16 cellular contexts compared by ENCODE assay signal in genomic region chr2:84847326-84848050, GRCh38. TPM values are rescaled to one million over a fixed set of nuclear protein-coding genes. Genes with fewer than 3 reads are reported as not detected.
DNase-seq lines count a peak whose midpoint lies in the region; ATAC-seq and TF ChIP-seq lines count a peak whose summit lies in the region.
"Had no signal": no experiment of that assay in that cellular context is flagged by ENCODE, and none has a peak within 500 bp of the region (broad histone marks: within the 10 kb centered on the region; RNA-seq: fewer than 3 reads in every experiment).

No MANE protein-coding gene starts in this region.

- peak overlapping the region; percentile 85 to 98 (median 94) for H3K27ac Mint-ChIP-seq in CD8-positive, alpha-beta memory T cell
- H3K27ac Mint-ChIP-seq in T-helper 2 cell treated with Interferon-gamma antibody and Interleukin-4, amounts not matched to agents 5 μg/mL and 100 μg/mL, for 36 hours, result peak overlapping the region; percentile 88

- peaks cover 85 to 96% (median 96%) of the 10 kb centered on the region in 3 donors for H3K4me1 Mint-ChIP-seq in CD8-positive, alpha-beta memory T cell
- peaks cover 77% of the 10 kb centered on the region for H3K4me1 Mint-ChIP-seq in T-helper 2 cell treated with Interferon-gamma antibody and Interleukin-4, amounts not matched to agents 5 μg/mL and 100 μg/mL, for 36 hours (ENCODE audit: low read depth)

- H3K36me3 ChIP-seq in CD8-positive, alpha-beta memory T cell (ENCODE audit: insufficient read depth, low read length), result no peaks in the 10 kb centered on the region
- no peaks in the 10 kb centered on the region for H3K36me3 ChIP-seq in suprapubic skin

- POLR2A ChIA-PET in CD8-positive, alpha-beta memory T cell (lab: Charles Lee), result no interaction called here

- peak overlapping the region in 6 of 7 donors; percentile 8 to 75 (median 69) for H3K4me3 Mint-ChIP-seq in CD8-positive, alpha-beta memory T cell
- peak overlapping the region; percentile 61 for H3K4me3 Mint-ChIP-seq in T-helper 2 cell treated with Interferon-gamma antibody and Interleukin-4, amounts not matched to agents 5 μg/mL and 100 μg/mL, for 36 hours

- intact Hi-C loops in sciatic nerve (cut with DNase I), result no loop called here

- DNase-seq in CD8-positive, alpha-beta memory T cell, result no peak
- DNase-seq in T-helper 2 cell treated with Interferon-gamma antibody and Interleukin-4, amounts not matched to agents 5 μg/mL and 100 μg/mL, for 36 hours (ENCODE audit: low spot score), result no peak
- DNase-seq in sciatic nerve (ENCODE audit: low spot score) (peak; percentile 30), NCI-H2107 treated with DMSO at 0.1 percent for 48 hours (lab: John Stamatoyannopoulos, UW; ENCODE audit: unreplicated experiment) (no peak), suprapubic skin (ENCODE audit: low spot score in 2 of 2) (no peak)
- DNase-seq in activated effector memory CD4-positive, alpha-beta T cell treated with anti-CD3 and anti-CD28 coated beads, Interleukin-2, amount 50 U/mL, for 16 hours, result no peak
- DNase-seq: NCI-H1417 treated with DMSO at 0.1 percent for 48 hours, NCI-H446 treated with DMSO at 0.1 percent for 48 hours, testis had no signal

- 78% methylated on average over 5 of the region's 5 CpGs for WGBS in suprapubic skin

- peak overlapping the region; percentile 12 for H3K27ac ChIP-seq in CD8-positive, alpha-beta memory T cell (ENCODE audit: low read depth, low read length)
- H3K27ac ChIP-seq in cingulate gyrus (ENCODE audit: low read depth, low read length), result peak overlapping the region; percentile 4
- no peak overlapping the region for H3K27ac ChIP-seq in suprapubic skin
- H3K27ac ChIP-seq: epithelial cell of prostate, hepatocyte, HL-60, KMS-11, SK-N-MC, testis, VCaP had no signal

- H3K9me3 ChIP-seq in CD8-positive, alpha-beta memory T cell (ENCODE audit: low read length), result no peaks in the 10 kb centered on the region
- H3K9me3 ChIP-seq in suprapubic skin, result no peaks in the 10 kb centered on the region
- H3K9me3 ChIP-seq: testis had no signal

- no peaks in the 10 kb centered on the region for H3K27me3 Mint-ChIP-seq in CD8-positive, alpha-beta memory T cell
- no peaks in the 10 kb centered on the region for H3K27me3 Mint-ChIP-seq in T-helper 2 cell treated with Interferon-gamma antibody and Interleukin-4, amounts not matched to agents 5 μg/mL and 100 μg/mL, for 36 hours (ENCODE audit: low read depth)

- no peak for ATAC-seq in sciatic nerve

- TF ChIP-seq POLR2A in suprapubic skin (IDR thresholded peaks at IDR 0.05), result no peak

- no peak for TF ChIP-seq EP300 in suprapubic skin (IDR thresholded peaks at IDR 0.05)

- CTCF ChIA-PET in CD8-positive, alpha-beta memory T cell (lab: Charles Lee), result interaction anchor here (1.4 to 7.6 kb wide), 8 partner anchors 10 to 106 kb away, joined by 4 to 44 read pairs (median 6); no protein-coding TSS in a partner anchor

- peaks cover 11 to 15% (median 14%) of the 10 kb centered on the region in 3 donors for H3K36me3 Mint-ChIP-seq in CD8-positive, alpha-beta memory T cell
- peaks cover 58% of the 10 kb centered on the region for H3K36me3 Mint-ChIP-seq in T-helper 2 cell treated with Interferon-gamma antibody and Interleukin-4, amounts not matched to agents 5 μg/mL and 100 μg/mL, for 36 hours (ENCODE audit: low read depth)

- no peaks in the 10 kb centered on the region for H3K9me3 Mint-ChIP-seq in CD8-positive, alpha-beta memory T cell
- H3K9me3 Mint-ChIP-seq in T-helper 2 cell treated with Interferon-gamma antibody and Interleukin-4, amounts not matched to agents 5 μg/mL and 100 μg/mL, for 36 hours, result peaks cover 6% of the 10 kb centered on the region

- peak overlapping the region; percentile 39 for H3K4me3 ChIP-seq in CD8-positive, alpha-beta memory T cell (ENCODE audit: low read length)
- no peak overlapping the region for H3K4me3 ChIP-seq in suprapubic skin
- H3K4me3 ChIP-seq: hepatocyte, SK-N-MC, testis had no signal

- H3K4me1 ChIP-seq in CD8-positive, alpha-beta memory T cell (ENCODE audit: insufficient read depth, low read length), result peaks cover 96% of the 10 kb centered on the region
- H3K4me1 ChIP-seq in suprapubic skin, result no peaks in the 10 kb centered on the region
- H3K4me1 ChIP-seq: testis had no signal

- H3K27me3 ChIP-seq in CD8-positive, alpha-beta memory T cell (ENCODE audit: insufficient read depth, low read length, poor library complexity, severe bottlenecking), result no peaks in the 10 kb centered on the region
- H3K27me3 ChIP-seq in suprapubic skin, result no peaks in the 10 kb centered on the region
- H3K27me3 ChIP-seq: hepatocyte, testis had no signal

- no peak for TF ChIP-seq CTCF in suprapubic skin (IDR thresholded peaks at IDR 0.05)

RNA-seq across cellular contexts. Expression of gene TRABD2A, which starts 33.4 kb away (rescaled TPM):
- 10 to 100 TPM; 20.3 to 20.8 TPM for total RNA-seq in CD8-positive, alpha-beta memory T cell
- polyA plus RNA-seq in CD8-positive, alpha-beta memory T cell, result 36.6 TPM
- total RNA-seq in sciatic nerve (2.1 TPM), suprapubic skin (1 to 10 TPM in 2 of 4 donors, under 1 TPM in 1, not detected in 1; 0.68 to 2.4 (median 1.7) TPM)

RNA-seq across cellular contexts. Expression of gene TMSB10, which starts 58.0 kb away (rescaled TPM):
- 1,000 to 10,000 TPM; 1,121 to 1,125 TPM for total RNA-seq in CD8-positive, alpha-beta memory T cell
- polyA plus RNA-seq in CD8-positive, alpha-beta memory T cell, result 4,836 TPM
- total RNA-seq in sciatic nerve (1,367 TPM), suprapubic skin (1,000 to 10,000 TPM in 2 of 4 donors, 100 to 1,000 TPM in 2; 859 to 1,108 (median 964) TPM)
